Comparison of ENCODE assay signal across 8 cellular contexts in genomic region chr12:29782285-29782820, GRCh38. TPM values are rescaled to one million over a fixed set of nuclear protein-coding genes. Genes with fewer than 3 reads are reported as not detected.
DNase-seq lines count a peak whose midpoint lies in the region; ATAC-seq and TF ChIP-seq lines count a peak whose summit lies in the region.

No MANE protein-coding gene starts in this region.

- no peaks in the 10 kb centered on the region for H3K36me3 ChIP-seq in heart left ventricle
- H3K36me3 ChIP-seq in psoas muscle (ENCODE audit: insufficient read depth in 1 of 2, low read depth in 1 of 2): no peaks in the 10 kb centered on the region

- H3K9me3 ChIP-seq in heart left ventricle (peaks cover 0 to 7% (median 1%) of the 10 kb centered on the region in 12 donors), psoas muscle (no peaks in the 10 kb centered on the region)

- peaks cover 10% of the 10 kb centered on the region for H3K4me1 Mint-ChIP-seq in T-helper 2 cell treated with Interferon-gamma antibody and Interleukin-4, amounts not matched to agents 5 μg/mL and 100 μg/mL, for 36 hours (ENCODE audit: low read depth)

- DNase-seq in DMS53 treated with DMSO at 0.1 percent for 48 hours (lab: John Stamatoyannopoulos, UW; ENCODE audit: unreplicated experiment): peak; percentile 96
- peak; percentile 22 for DNase-seq in T-helper 2 cell treated with Interferon-gamma antibody and Interleukin-4, amounts not matched to agents 5 μg/mL and 100 μg/mL, for 36 hours (ENCODE audit: low spot score)
- no peak for DNase-seq in heart left ventricle
- no peak for DNase-seq in psoas muscle
- no peak for DNase-seq in activated effector memory CD4-positive, alpha-beta T cell treated with Interleukin-2 at 50 U/mL for 16 hours
- DNase-seq in KBM-7: no peak

- WGBS in heart left ventricle, 4 donors: 2 to 4% (median 2%) methylated on average over 16 of the region's 16 CpGs
- 0 to 2% (median 1%) methylated on average over 16 of the region's 16 CpGs for WGBS in psoas muscle, 3 donors

- in situ Hi-C loops in KBM-7 (cut with MboI; ENCODE audit: low pct_unique_long_range_greater_than_20kb, low sequenced_read_pairs): no loop called here

- intact Hi-C loops in heart left ventricle (cut with DNase I) (loop anchor here in 9 of 10 donors (5.0 to 10.0 kb wide), 13 partner anchors 45 to 238 kb away; no protein-coding TSS in a partner anchor), psoas muscle (cut with DNase I) (loop anchor here (2.0 to 10.0 kb wide), 7 partner anchors 14 to 1015 kb away; no protein-coding TSS in a partner anchor)

- H3K4me3 Mint-ChIP-seq in T-helper 2 cell treated with Interferon-gamma antibody and Interleukin-4, amounts not matched to agents 5 μg/mL and 100 μg/mL, for 36 hours: peak overlapping the region; percentile 71

- H3K27ac ChIP-seq in heart left ventricle (peak overlapping the region; percentile 69 to 94 (median 89)), psoas muscle (peak overlapping the region; percentile 93)

- TF ChIP-seq CTCF in heart left ventricle (IDR thresholded peaks at IDR 0.05) (no peak), psoas muscle (IDR thresholded peaks at IDR 0.05) (no peak)

- TF ChIP-seq POLR2A in heart left ventricle (IDR thresholded peaks at IDR 0.05): no peak

- no peak overlapping the region for H3K27ac Mint-ChIP-seq in T-helper 2 cell treated with Interferon-gamma antibody and Interleukin-4, amounts not matched to agents 5 μg/mL and 100 μg/mL, for 36 hours

- peak overlapping the region; percentile 52 to 97 (median 84) for H3K4me3 ChIP-seq in heart left ventricle
- H3K4me3 ChIP-seq in psoas muscle: peak overlapping the region; percentile 75

- H3K4me1 ChIP-seq in heart left ventricle (peaks cover 0 to 52% (median 12%) of the 10 kb centered on the region in 12 donors), psoas muscle (peaks cover 44% of the 10 kb centered on the region)

- peaks cover 45% of the 10 kb centered on the region for H3K27me3 Mint-ChIP-seq in T-helper 2 cell treated with Interferon-gamma antibody and Interleukin-4, amounts not matched to agents 5 μg/mL and 100 μg/mL, for 36 hours (ENCODE audit: low read depth)

- no peaks in the 10 kb centered on the region for H3K36me3 Mint-ChIP-seq in T-helper 2 cell treated with Interferon-gamma antibody and Interleukin-4, amounts not matched to agents 5 μg/mL and 100 μg/mL, for 36 hours (ENCODE audit: low read depth)

- ATAC-seq in GM21360 (IDR thresholded peaks at IDR 0.05; ENCODE audit: unreplicated experiment) (peak; percentile 84), HG03521 (IDR thresholded peaks at IDR 0.05; ENCODE audit: unreplicated experiment) (peak; percentile 64), heart left ventricle (peak; percentile 39 to 49 (median 46)), psoas muscle (peak; percentile 60 to 74 (median 70))

- H3K9me3 Mint-ChIP-seq in T-helper 2 cell treated with Interferon-gamma antibody and Interleukin-4, amounts not matched to agents 5 μg/mL and 100 μg/mL, for 36 hours: no peaks in the 10 kb centered on the region

- H3K27me3 ChIP-seq in heart left ventricle: peaks cover 0 to 12% (median 0%) of the 10 kb centered on the region in 9 donors
- H3K27me3 ChIP-seq in psoas muscle (ENCODE audit: insufficient read depth in 3 of 3, low read length in 2 of 3): no peaks in the 10 kb centered on the region

RNA-seq across cellular contexts. Expression of gene TMTC1, which starts 1.4 kb away (rescaled TPM):
- 100 to 1,000 TPM in 1 of 9 donors, 10 to 100 TPM in 8; 24.9 to 101 (median 41.4) TPM for total RNA-seq in heart left ventricle
- polyA plus RNA-seq in heart left ventricle: 10 to 100 TPM in 1 of 2 donors, 1 to 10 TPM in 1; 8.8 to 44.6 TPM
- total RNA-seq in psoas muscle: 10 to 100 TPM; 30.4 to 45.8 (median 39.5) TPM
- polyA plus RNA-seq in psoas muscle: 10 to 100 TPM; 15.8 to 29.8 (median 24.7) TPM

Comparison
In these comparisons a context has a peak if more than half of its experiments do, and no peak if none do; other contexts are left out.
1. DNase-seq: peak in DMS53 treated with DMSO at 0.1 percent for 48 hours (single experiment) and T-helper 2 cell treated with Interferon-gamma antibody and Interleukin-4, amounts not matched to agents 5 μg/mL and 100 μg/mL, for 36 hours (single experiment); none in heart left ventricle (0 of 5), psoas muscle (0 of 2), activated effector memory CD4-positive, alpha-beta T cell treated with Interleukin-2 at 50 U/mL for 16 hours (single experiment) and KBM-7 (single experiment).
2. Peak in every context shown above with its lines, with median percentiles within 50 percentile points of each other: ATAC-seq.